Comparison of ENCODE assay signal across 8 cellular contexts in genomic region chr6:87700729-87701675, GRCh38. TPM values are rescaled to one million over a fixed set of nuclear protein-coding genes. Genes with fewer than 3 reads are reported as not detected.
DNase-seq lines count a peak whose midpoint lies in the region; ATAC-seq and TF ChIP-seq lines count a peak whose summit lies in the region.

No MANE protein-coding gene starts in this region.

- H3K36me3 ChIP-seq in esophagus muscularis mucosa: no peaks in the 10 kb centered on the region
- H3K36me3 ChIP-seq in naive thymus-derived CD4-positive, alpha-beta T cell (ENCODE audit: control insufficient read depth in 2 of 3, insufficient read depth in 3 of 3, low read length in 3 of 3): peaks cover 0 to 9% (median 3%) of the 10 kb centered on the region in 3 experiments
- no peaks in the 10 kb centered on the region for H3K36me3 ChIP-seq in tibial artery

- H3K9me3 Mint-ChIP-seq in activated CD8-positive, alpha-beta T cell treated with anti-CD3 and anti-CD28 coated beads, Interleukin-2, amount 10 ng/mL, durations not matched to agents 7 days and 5 days (ENCODE audit: insufficient read depth): no peaks in the 10 kb centered on the region
- no peaks in the 10 kb centered on the region for H3K9me3 Mint-ChIP-seq in naive thymus-derived CD4-positive, alpha-beta T cell

- CTCF ChIA-PET in activated CD8-positive, alpha-beta T cell treated with anti-CD3 and anti-CD28 coated beads, Interleukin-2, amount 10 ng/mL, durations not matched to agents 7 days and 5 days (lab: Charles Lee): interaction anchor here (0.6 to 1.5 kb wide), 6 partner anchors 47 to 622 kb away, joined by 3 to 4 read pairs (median 3); no protein-coding TSS in a partner anchor
- CTCF ChIA-PET in naive thymus-derived CD4-positive, alpha-beta T cell (lab: Charles Lee): interaction anchor here (0.5 to 0.6 kb wide), 2 partner anchors 34 to 44 kb away, joined by 3 read pairs; no protein-coding TSS in a partner anchor

- no peaks in the 10 kb centered on the region for H3K27me3 ChIP-seq in esophagus muscularis mucosa
- no peaks in the 10 kb centered on the region for H3K27me3 ChIP-seq in naive thymus-derived CD4-positive, alpha-beta T cell (ENCODE audit: control insufficient read depth in 2 of 2, insufficient read depth in 2 of 2, low read length in 2 of 2)
- no peaks in the 10 kb centered on the region for H3K27me3 ChIP-seq in tibial artery

- intact Hi-C loops in esophagus muscularis mucosa (cut with DNase I): no loop called here
- intact Hi-C loops in naive thymus-derived CD4-positive, alpha-beta T cell (cut with micrococcal nuclease): loop anchor here (1.0 to 10.0 kb wide), 9 partner anchors 9 to 1651 kb away; partner anchors contain the start of genes CFAP206 (in 1 of the 2) and UBE2J1 (in 1 of the 2)
- intact Hi-C loops in tibial artery (cut with DNase I; ENCODE audit: low total_unique reads): loop anchor here (1.0 kb wide), 1 partner anchor 111 kb away; the partner anchor contains the start of gene ORC3

- no peak for TF ChIP-seq EP300 in esophagus muscularis mucosa (IDR thresholded peaks at IDR 0.05)

- peak overlapping the region; percentile 97 for H3K27ac Mint-ChIP-seq in activated CD8-positive, alpha-beta T cell treated with anti-CD3 and anti-CD28 coated beads, Interleukin-2, amount 10 ng/mL, durations not matched to agents 7 days and 5 days
- H3K27ac Mint-ChIP-seq in naive thymus-derived CD4-positive, alpha-beta T cell: peak overlapping the region; percentile 89 to 97 (median 94)

- H3K4me1 ChIP-seq in esophagus muscularis mucosa: peaks cover 35 to 43% (median 37%) of the 10 kb centered on the region in 4 donors
- peaks cover 6 to 15% of the 10 kb centered on the region in 2 donors for H3K4me1 ChIP-seq in naive thymus-derived CD4-positive, alpha-beta T cell (ENCODE audit: control insufficient read depth in 2 of 2, insufficient read depth in 2 of 2, low read length in 2 of 2)
- H3K4me1 ChIP-seq in tibial artery: peaks cover 0 to 47% (median 15%) of the 10 kb centered on the region in 4 donors

- H3K4me3 Mint-ChIP-seq in activated CD8-positive, alpha-beta T cell treated with anti-CD3 and anti-CD28 coated beads, Interleukin-2, amount 10 ng/mL, durations not matched to agents 7 days and 5 days: peak overlapping the region; percentile 96
- H3K4me3 Mint-ChIP-seq in naive thymus-derived CD4-positive, alpha-beta T cell: peak overlapping the region; percentile 92 to 98 (median 96)

- under 1% methylated on average over 21 of the region's 54 CpGs for WGBS in esophagus muscularis mucosa

- H3K27me3 Mint-ChIP-seq in activated CD8-positive, alpha-beta T cell treated with anti-CD3 and anti-CD28 coated beads, Interleukin-2, amount 10 ng/mL, durations not matched to agents 7 days and 5 days (ENCODE audit: low read depth): no peaks in the 10 kb centered on the region
- no peaks in the 10 kb centered on the region for H3K27me3 Mint-ChIP-seq in naive thymus-derived CD4-positive, alpha-beta T cell

- H3K36me3 Mint-ChIP-seq in activated CD8-positive, alpha-beta T cell treated with anti-CD3 and anti-CD28 coated beads, Interleukin-2, amount 10 ng/mL, durations not matched to agents 7 days and 5 days (ENCODE audit: low read depth): peaks cover 28% of the 10 kb centered on the region
- H3K36me3 Mint-ChIP-seq in naive thymus-derived CD4-positive, alpha-beta T cell: peaks cover 0 to 16% (median 0%) of the 10 kb centered on the region in 5 donors

- peak overlapping the region; percentile 99 for H3K4me3 ChIP-seq in GM08714 (ENCODE audit: low read length)
- H3K4me3 ChIP-seq in esophagus muscularis mucosa: peak overlapping the region; percentile 82 to 99 (median 94)
- peak overlapping the region; percentile 80 for H3K4me3 ChIP-seq in naive thymus-derived CD4-positive, alpha-beta T cell (ENCODE audit: low read length)
- peak overlapping the region; percentile 73 to 98 for H3K4me3 ChIP-seq in tibial artery

- peak; percentile 47 for DNase-seq in NCI-H524 treated with DMSO at 0.1 percent for 48 hours (lab: John Stamatoyannopoulos, UW)
- DNase-seq in activated CD8-positive, alpha-beta T cell treated with anti-CD3 and anti-CD28 coated beads, Interleukin-2, amount 10 ng/mL, durations not matched to agents 7 days and 5 days: peak; percentile 46
- no peak for DNase-seq in esophagus muscularis mucosa (ENCODE audit: extremely low spot score)
- peak in 3 of 9 donors; percentile 12 to 20 (median 14) for DNase-seq in naive thymus-derived CD4-positive, alpha-beta T cell
- peak in 1 of 2 donors; percentile 70 for DNase-seq in tibial artery

- ATAC-seq in HG02943 (IDR thresholded peaks at IDR 0.05; ENCODE audit: low read depth, unreplicated experiment): peak; percentile 1
- ATAC-seq in activated CD8-positive, alpha-beta T cell treated with anti-CD3 and anti-CD28 coated beads, Interleukin-2, amount 10 ng/mL, durations not matched to agents 7 days and 5 days: peak; percentile 15
- ATAC-seq in naive thymus-derived CD4-positive, alpha-beta T cell: peak; percentile 9
- no peak for ATAC-seq in HG02870 (IDR thresholded peaks at IDR 0.05; ENCODE audit: unreplicated experiment)

- TF ChIP-seq CTCF in esophagus muscularis mucosa (IDR thresholded peaks at IDR 0.05): no peak
- no peak for TF ChIP-seq CTCF in tibial artery (IDR thresholded peaks at IDR 0.05)

- no peaks in the 10 kb centered on the region for H3K9me3 ChIP-seq in esophagus muscularis mucosa
- no peaks in the 10 kb centered on the region for H3K9me3 ChIP-seq in naive thymus-derived CD4-positive, alpha-beta T cell (ENCODE audit: control insufficient read depth in 2 of 3, low read length in 3 of 3)
- no peaks in the 10 kb centered on the region for H3K9me3 ChIP-seq in tibial artery

- TF ChIP-seq POLR2A in esophagus muscularis mucosa (IDR thresholded peaks at IDR 0.05; ENCODE audit: low read depth): no peak

- peak overlapping the region; percentile 92 to 99 (median 98) for H3K27ac ChIP-seq in esophagus muscularis mucosa (replicated peaks in 1 of 4)
- peak overlapping the region; percentile 93 for H3K27ac ChIP-seq in naive thymus-derived CD4-positive, alpha-beta T cell (ENCODE audit: low read depth, low read length)
- peak overlapping the region; percentile 93 to 97 for H3K27ac ChIP-seq in tibial artery

- peaks cover 36% of the 10 kb centered on the region for H3K4me1 Mint-ChIP-seq in activated CD8-positive, alpha-beta T cell treated with anti-CD3 and anti-CD28 coated beads, Interleukin-2, amount 10 ng/mL, durations not matched to agents 7 days and 5 days (ENCODE audit: low read depth)
- peaks cover 29 to 48% (median 45%) of the 10 kb centered on the region in 7 donors for H3K4me1 Mint-ChIP-seq in naive thymus-derived CD4-positive, alpha-beta T cell

- POLR2A ChIA-PET in activated CD8-positive, alpha-beta T cell treated with anti-CD3 and anti-CD28 coated beads, Interleukin-2, amount 10 ng/mL, durations not matched to agents 7 days and 5 days (lab: Charles Lee): interaction anchor here (0.6 to 2.2 kb wide), 16 partner anchors 13 to 111 kb away, joined by 3 to 17 read pairs (median 6); partner anchors contain the start of genes ORC3 and RARS2
- POLR2A ChIA-PET in naive thymus-derived CD4-positive, alpha-beta T cell (lab: Charles Lee): interaction anchor here (0.6 to 2.8 kb wide), 11 partner anchors 11 to 1380 kb away, joined by 3 to 44 read pairs (median 4); partner anchors contain the start of genes ORC3, PNRC1, RARS2 and SLC35A1

RNA-seq across cellular contexts. Expression of gene AKIRIN2, which starts 1.0 kb away (rescaled TPM):
- 10 to 100 TPM; 42.1 to 45.2 TPM for total RNA-seq in activated CD8-positive, alpha-beta T cell treated with anti-CD3 and anti-CD28 coated beads, Interleukin-2, amount 10 ng/mL, durations not matched to agents 7 days and 5 days
- 10 to 100 TPM; 17.4 to 24.0 (median 21.7) TPM for total RNA-seq in esophagus muscularis mucosa
- 100 to 1,000 TPM in 1 of 5 experiments, 10 to 100 TPM in 4; 36.0 to 197 (median 57.4) TPM for total RNA-seq in naive thymus-derived CD4-positive, alpha-beta T cell
- polyA plus RNA-seq in naive thymus-derived CD4-positive, alpha-beta T cell: 10 to 100 TPM; 28.8 to 38.5 TPM
